ENCODE assay signal across 9 cellular contexts in the genomic region with DNA sequence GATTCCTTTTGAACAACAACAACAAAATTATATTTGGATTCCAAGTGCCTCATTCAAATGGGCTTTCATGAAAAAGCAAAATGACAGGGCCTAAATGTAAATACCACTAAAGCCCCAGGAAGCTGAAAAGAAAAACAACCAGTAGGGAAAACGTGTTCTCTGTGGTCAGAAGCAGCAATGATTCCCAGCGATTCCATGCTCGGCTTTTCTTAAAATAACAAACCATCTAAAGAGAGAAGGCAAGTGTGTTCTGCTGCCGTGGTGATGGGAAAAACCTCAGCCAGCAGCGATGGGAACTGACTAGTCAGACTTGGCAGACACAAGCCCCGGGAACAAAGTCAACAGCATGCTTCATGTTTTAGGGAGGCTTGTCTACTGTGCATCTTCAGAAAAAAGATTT.
A peak's percentile ranks its signal among the peaks of the same experiment; 100 is the strongest.
DNase-seq lines count a peak whose midpoint lies in the region; ATAC-seq, FAIRE-seq and TF ChIP-seq lines count a peak whose summit lies in the region.
"Had no signal": no experiment of that assay in that cellular context is flagged by ENCODE, and none has a peak within 500 bp of the region (broad histone marks: within the 10 kb centered on the region; RNA-seq: fewer than 3 reads in every experiment).

No MANE protein-coding gene starts in this region.

- H3K4me3 Mint-ChIP-seq in activated T-cell treated with anti-CD3 and anti-CD28 coated beads, Interleukin-2, amount 50 U/mL, for 24 hours, result no peak overlapping the region

- peaks cover 1% of the 10 kb centered on the region for H3K36me3 Mint-ChIP-seq in activated T-cell treated with anti-CD3 and anti-CD28 coated beads, Interleukin-2, amount 50 U/mL, for 24 hours (ENCODE audit: low read depth)

- peak in 10 of 14 donors; percentile 29 to 81 (median 48) for DNase-seq in C1 segment of cervical spinal cord (lab: John Stamatoyannopoulos, UW)
- DNase-seq in adipocyte (ENCODE audit: low read depth), result peak; percentile 69
- DNase-seq in glomerular visceral epithelial cell (ENCODE audit: extremely low spot score), result peak; percentile 94
- DNase-seq in pancreas, result peak in 3 of 6 donors; percentile 21 to 40 (median 28)
- no peak for DNase-seq in SIG-M5 treated with dmso at 0.1 percent for 504 hours (lab: John Stamatoyannopoulos, UW; ENCODE audit: unreplicated experiment)
- DNase-seq in stimulated activated CD4-positive, alpha-beta T cell treated with anti-CD3 and anti-CD28 coated beads, Interleukin-2, amount 100 ng/mL, for 48 hours, result no peak
- DNase-seq in activated CD4-positive, CD25-positive, alpha-beta regulatory T cell (lab: John Stamatoyannopoulos, UW), result no peak
- no peak for DNase-seq in activated T-cell treated with anti-CD3 and anti-CD28 coated beads, Interleukin-2, amount 50 U/mL, for 24 hours
- DNase-seq: T-helper 2 cell had no signal

- no peak for TF ChIP-seq CTCF in pancreas (IDR thresholded peaks at IDR 0.05)

- FAIRE-seq in pancreas (lab: Jason Lieb, UNC), result peak; percentile 43

- H3K36me3 ChIP-seq in adipocyte (ENCODE audit: control insufficient read depth, insufficient read depth, low read length, severe bottlenecking), result no peaks in the 10 kb centered on the region
- H3K36me3 ChIP-seq in pancreas, result no peaks in the 10 kb centered on the region

- H3K4me1 ChIP-seq in adipocyte (ENCODE audit: control insufficient read depth, insufficient read depth, low read length) (peaks cover 11% of the 10 kb centered on the region), pancreas (peaks cover 0 to 4% (median 0%) of the 10 kb centered on the region in 3 donors)

- peak overlapping the region; percentile 15 for H3K9ac ChIP-seq in adipocyte (ENCODE audit: low read length)

- peaks cover 3% of the 10 kb centered on the region for H3K9me3 Mint-ChIP-seq in activated T-cell treated with anti-CD3 and anti-CD28 coated beads, Interleukin-2, amount 50 U/mL, for 24 hours

- no peaks in the 10 kb centered on the region for H3K27me3 ChIP-seq in adipocyte (replicated peaks; ENCODE audit: control insufficient read depth, insufficient read depth, low read length)
- H3K27me3 ChIP-seq in pancreas, result no peaks in the 10 kb centered on the region

- H3K27me3 Mint-ChIP-seq in activated T-cell treated with anti-CD3 and anti-CD28 coated beads, Interleukin-2, amount 50 U/mL, for 24 hours, result no peaks in the 10 kb centered on the region

- H3K27ac ChIP-seq in pancreas, result no peak overlapping the region

- intact Hi-C loops in pancreas (cut with DNase I), result no loop called here

- H3K27ac Mint-ChIP-seq in activated T-cell treated with anti-CD3 and anti-CD28 coated beads, Interleukin-2, amount 50 U/mL, for 24 hours, result no peak overlapping the region

- H3K4me3 ChIP-seq in adipocyte (ENCODE audit: low read length) (peak overlapping the region; percentile 17), pancreas (no peak overlapping the region)

- ATAC-seq in pancreas, result peak in 3 of 4 donors; percentile 36 to 78 (median 71)

- H3K4me1 Mint-ChIP-seq in activated T-cell treated with anti-CD3 and anti-CD28 coated beads, Interleukin-2, amount 50 U/mL, for 24 hours (ENCODE audit: low read depth), result peaks cover 71% of the 10 kb centered on the region

- 37 to 49% methylated on average over 6 of the region's 6 CpGs for WGBS in pancreas, 2 donors

- H3K9me3 ChIP-seq in adipocyte (ENCODE audit: control insufficient read depth, low read length) (no peaks in the 10 kb centered on the region), pancreas (no peaks in the 10 kb centered on the region)

Comparison
In these comparisons a context has a peak if more than half of its experiments do, and no peak if none do; other contexts are left out.
1. DNase-seq: peak in C1 segment of cervical spinal cord (10 of 14), adipocyte (single experiment) and glomerular visceral epithelial cell (single experiment); none in SIG-M5 treated with dmso at 0.1 percent for 504 hours (single experiment), stimulated activated CD4-positive, alpha-beta T cell treated with anti-CD3 and anti-CD28 coated beads, Interleukin-2, amount 100 ng/mL, for 48 hours (0 of 2), activated CD4-positive, CD25-positive, alpha-beta regulatory T cell (0 of 4) and activated T-cell treated with anti-CD3 and anti-CD28 coated beads, Interleukin-2, amount 50 U/mL, for 24 hours (single experiment).